ENCODE assay signal across 9 cellular contexts in the genomic region with DNA sequence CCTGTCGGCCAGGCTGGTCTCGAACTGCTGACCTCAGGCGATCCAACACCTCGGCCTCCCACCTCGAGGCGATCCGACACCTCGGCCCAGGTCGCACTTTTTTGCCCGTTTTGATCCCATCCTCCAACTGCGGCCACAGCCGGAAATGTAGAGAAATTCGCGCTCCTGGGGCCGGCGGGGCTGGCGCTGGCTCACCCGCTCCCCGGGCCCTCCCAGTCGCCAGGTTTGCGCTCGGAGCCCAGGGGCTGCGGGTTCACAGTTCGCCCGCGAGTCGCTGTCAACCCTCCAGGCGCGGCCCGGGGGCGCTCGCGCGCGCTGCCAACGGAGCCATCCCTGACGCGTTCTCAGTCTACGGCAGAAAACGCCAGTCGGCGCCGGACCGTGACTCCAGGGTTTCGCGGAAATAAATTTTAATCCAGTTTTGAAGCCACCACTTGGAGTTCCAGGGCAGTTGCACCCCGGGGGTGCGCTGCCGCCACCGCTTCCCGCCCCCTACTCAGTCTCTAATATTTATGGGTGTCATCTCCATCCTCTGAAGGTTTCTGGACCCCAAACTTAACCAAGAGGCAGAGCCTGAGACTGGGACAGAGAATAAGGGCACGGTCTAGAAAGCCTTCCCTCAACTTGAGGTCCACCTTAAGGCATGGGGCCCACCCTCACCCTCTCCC. TPM values are rescaled to one million over a fixed set of nuclear protein-coding genes. Genes with fewer than 3 reads are reported as not detected.
A peak's percentile ranks its signal among the peaks of the same experiment; 100 is the strongest.
DNase-seq lines count a peak whose midpoint lies in the region; ATAC-seq and TF ChIP-seq lines count a peak whose summit lies in the region.
"Had no signal": no experiment of that assay in that cellular context is flagged by ENCODE, and none has a peak within 500 bp of the region (broad histone marks: within the 10 kb centered on the region; RNA-seq: fewer than 3 reads in every experiment).

No MANE protein-coding gene starts in this region.

- H3K9me3 ChIP-seq in esophagus squamous epithelium: no peaks in the 10 kb centered on the region
- H3K9me3 ChIP-seq in neuronal stem cell (replicated peaks in 1 of 2; ENCODE audit: control insufficient read depth in 2 of 2, insufficient read depth in 1 of 2, low read depth in 1 of 2, low read length in 2 of 2): no peaks in the 10 kb centered on the region
- H3K9me3 ChIP-seq in testis: no peaks in the 10 kb centered on the region

- no peak overlapping the region for H2BK12ac ChIP-seq in neuronal stem cell (ENCODE audit: low read length)

- no peak for ATAC-seq in GM18520 (IDR thresholded peaks at IDR 0.05; ENCODE audit: unreplicated experiment)
- no peak for ATAC-seq in GM21737 (IDR thresholded peaks at IDR 0.05; ENCODE audit: unreplicated experiment)

- no peak overlapping the region for H4K91ac ChIP-seq in neuronal stem cell (ENCODE audit: low read depth, low read length, poor library complexity)

- H3K4me1 Mint-ChIP-seq in activated T-cell treated with anti-CD3 and anti-CD28 coated beads, Interleukin-2, amount 50 U/mL, for 24 hours (ENCODE audit: low read depth): peaks cover 66% of the 10 kb centered on the region

- H3K79me1 ChIP-seq in neuronal stem cell (ENCODE audit: low read depth, low read length): no peaks in the 10 kb centered on the region

- H3K27ac Mint-ChIP-seq in activated T-cell treated with anti-CD3 and anti-CD28 coated beads, Interleukin-2, amount 50 U/mL, for 24 hours: peak overlapping the region; percentile 72

- no peak overlapping the region for H3K9ac ChIP-seq in neuronal stem cell (ENCODE audit: low read depth, low read length, poor library complexity)

- peak overlapping the region; percentile 76 for H2AFZ ChIP-seq in neuronal stem cell (ENCODE audit: low read length)

- H2AK5ac ChIP-seq in neuronal stem cell (ENCODE audit: low read depth, low read length): no peak overlapping the region

- peaks cover 0 to 48% (median 0%) of the 10 kb centered on the region in 4 donors for H3K27me3 ChIP-seq in esophagus squamous epithelium
- peaks cover 0 to 19% (median 13%) of the 10 kb centered on the region in 3 experiments for H3K27me3 ChIP-seq in neuronal stem cell (ENCODE audit: control insufficient read depth in 3 of 3, insufficient read depth in 3 of 3, low read depth in 1 of 3, low read length in 3 of 3)
- no peaks in the 10 kb centered on the region for H3K27me3 ChIP-seq in testis

- DNase-seq in NCI-H2171 treated with DMSO at 0.1 percent for 48 hours (lab: John Stamatoyannopoulos, UW): peak; percentile 62
- DNase-seq in activated T-cell treated with anti-CD3 and anti-CD28 coated beads, Interleukin-2, amount 50 U/mL, for 24 hours: peak; percentile 88
- no peak for DNase-seq in esophagus squamous epithelium (lab: John Stamatoyannopoulos, UW)
- peak; percentile 69 for DNase-seq in neuronal stem cell (ENCODE audit: low spot score)
- DNase-seq in testis: peak; percentile 76

- TF ChIP-seq CTCF in GM12873 (IDR thresholded peaks at IDR 0.05; ENCODE audit: insufficient read depth, low read depth, low read length, missing control alignments) (peak; percentile 69), esophagus squamous epithelium (IDR thresholded peaks at IDR 0.05) (peak; percentile 5 to 48 (median 39)), testis (IDR thresholded peaks at IDR 0.05) (peak in 1 of 3 experiments; percentile 40)

- H2BK120ac ChIP-seq in neuronal stem cell (ENCODE audit: low read depth, low read length): no peak overlapping the region

- no peak overlapping the region for H3K14ac ChIP-seq in neuronal stem cell (ENCODE audit: low read length)

- no peaks in the 10 kb centered on the region for H3K36me3 Mint-ChIP-seq in activated T-cell treated with anti-CD3 and anti-CD28 coated beads, Interleukin-2, amount 50 U/mL, for 24 hours (ENCODE audit: low read depth)

- peak in 1 of 4 donors; percentile 36 for TF ChIP-seq POLR2A in esophagus squamous epithelium (IDR thresholded peaks at IDR 0.05)
- no peak for TF ChIP-seq POLR2A in testis (IDR thresholded peaks at IDR 0.05)

- peak overlapping the region; percentile 40 for H3K4me2 ChIP-seq in neuronal stem cell (ENCODE audit: insufficient read depth, low read length, poor library complexity, severe bottlenecking)

- H3K27ac ChIP-seq in esophagus squamous epithelium: peak overlapping the region; percentile 70 to 94 (median 80)
- no peak overlapping the region for H3K27ac ChIP-seq in neuronal stem cell (replicated peaks; ENCODE audit: low read length)
- no peak overlapping the region for H3K27ac ChIP-seq in testis

- H2BK5ac ChIP-seq in neuronal stem cell (ENCODE audit: low read length): no peak overlapping the region

- intact Hi-C loops in esophagus squamous epithelium (cut with DNase I): no loop called here
- intact Hi-C loops in testis (cut with DNase I; ENCODE audit: low total_unique reads): no loop called here

- no peak overlapping the region for H3K4ac ChIP-seq in neuronal stem cell (ENCODE audit: low read length)

- peak overlapping the region; percentile 31 for H3K23ac ChIP-seq in neuronal stem cell (ENCODE audit: low read depth, low read length, poor library complexity)

- H3K4me3 ChIP-seq in esophagus squamous epithelium: peak overlapping the region; percentile 0 to 56 (median 31)
- peak overlapping the region in 1 of 2 donors; percentile 51 for H3K4me3 ChIP-seq in neuronal stem cell (ENCODE audit: low read length in 2 of 2)
- H3K4me3 ChIP-seq in testis: no peak overlapping the region

- H3K4me1 ChIP-seq in esophagus squamous epithelium: peaks cover 25 to 96% (median 58%) of the 10 kb centered on the region in 3 donors
- H3K4me1 ChIP-seq in neuronal stem cell (ENCODE audit: control insufficient read depth in 2 of 2, insufficient read depth in 1 of 2, low read depth in 1 of 2, low read length in 2 of 2): no peaks in the 10 kb centered on the region
- peaks cover 11% of the 10 kb centered on the region for H3K4me1 ChIP-seq in testis

- peak overlapping the region; percentile 45 for H3K4me3 Mint-ChIP-seq in activated T-cell treated with anti-CD3 and anti-CD28 coated beads, Interleukin-2, amount 50 U/mL, for 24 hours

- H3K27me3 Mint-ChIP-seq in activated T-cell treated with anti-CD3 and anti-CD28 coated beads, Interleukin-2, amount 50 U/mL, for 24 hours: no peaks in the 10 kb centered on the region

- H3K18ac ChIP-seq in neuronal stem cell (ENCODE audit: low read length): peak overlapping the region; percentile 48

- H3K36me3 ChIP-seq in esophagus squamous epithelium (no peaks in the 10 kb centered on the region), neuronal stem cell (replicated peaks in 1 of 2; ENCODE audit: control insufficient read depth in 2 of 2, insufficient read depth in 2 of 2, low read length in 2 of 2) (no peaks in the 10 kb centered on the region), testis (ENCODE audit: low read depth, missing control alignments) (no peaks in the 10 kb centered on the region)

- peak overlapping the region; percentile 17 for H4K8ac ChIP-seq in neuronal stem cell (ENCODE audit: low read depth, low read length)

- WGBS in esophagus squamous epithelium, 2 donors: 2 to 12% methylated on average over 9 to 31 of the region's 52 CpGs
- WGBS in neuronal stem cell (ENCODE audit: extremely low coverage in 2 of 2, insufficient read length in 2 of 2, insufficient replicate concordance in 1 of 2), 2 donors: no CpG with 5 or more reads among the region's 52 CpGs
- WGBS in testis, 2 donors: 4 to 8% methylated on average over 30 to 52 of the region's 52 CpGs

- H2BK15ac ChIP-seq in neuronal stem cell (ENCODE audit: low read length): no peak overlapping the region

- no peaks in the 10 kb centered on the region for H3K9me3 Mint-ChIP-seq in activated T-cell treated with anti-CD3 and anti-CD28 coated beads, Interleukin-2, amount 50 U/mL, for 24 hours

RNA-seq across cellular contexts. Expression of a gene that starts 1.5 kb away (rescaled TPM):
- under 1 TPM; 0.26 to 0.53 (median 0.40) TPM for total RNA-seq in esophagus squamous epithelium
- polyA plus RNA-seq in neuronal stem cell (2013, experiment 1 of 2): 0.01 TPM
- 0.01 TPM for polyA plus RNA-seq in neuronal stem cell (2013, experiment 2 of 2)
- total RNA-seq in testis: under 1 TPM; 0.24 to 0.93 TPM
- 0.51 TPM for polyA plus RNA-seq in testis (ENCODE audit: insufficient read depth, low read depth, low replicate concordance)
- total RNA-seq: glomerular endothelial cell had no signal

RNA-seq across cellular contexts. Expression of a gene that starts 14.4 kb away (rescaled TPM):
- 100 to 1,000 TPM in 2 of 4 donors, 10 to 100 TPM in 2; 86.0 to 281 (median 137) TPM for total RNA-seq in esophagus squamous epithelium
- 3.0 TPM for polyA plus RNA-seq in neuronal stem cell (2013, experiment 1 of 2)
- polyA plus RNA-seq in neuronal stem cell (2013, experiment 2 of 2): 2.9 TPM
- total RNA-seq in testis: 10 to 100 TPM; 12.5 to 15.4 TPM
- 25.9 TPM for polyA plus RNA-seq in testis (ENCODE audit: insufficient read depth, low read depth, low replicate concordance)

RNA-seq across cellular contexts. Expression of a gene that starts 18.5 kb away (rescaled TPM):
- total RNA-seq in esophagus squamous epithelium (1 to 10 TPM in 1 of 4 donors, not detected in 3; 1.8 TPM), testis (10 to 100 TPM; 40.4 to 71.9 TPM)
- 1.7 TPM for polyA plus RNA-seq in neuronal stem cell (2013, experiment 1 of 2)
- 1.6 TPM for polyA plus RNA-seq in neuronal stem cell (2013, experiment 2 of 2)
- 183 TPM for polyA plus RNA-seq in testis (ENCODE audit: insufficient read depth, low read depth, low replicate concordance)

RNA-seq across cellular contexts. Expression of a gene that starts 18.8 kb away (rescaled TPM):
- total RNA-seq in esophagus squamous epithelium (10 to 100 TPM in 1 of 4 donors, 1 to 10 TPM in 3; 5.1 to 14.9 (median 6.7) TPM), testis (1 to 10 TPM; 4.1 to 4.8 TPM)
- polyA plus RNA-seq in neuronal stem cell (2013, experiment 1 of 2): 0.50 TPM
- 0.90 TPM for polyA plus RNA-seq in neuronal stem cell (2013, experiment 2 of 2)
- polyA plus RNA-seq in testis (ENCODE audit: insufficient read depth, low read depth, low replicate concordance): 1.8 TPM

RNA-seq across cellular contexts. Expression of a gene that starts 34.0 kb away (rescaled TPM):
- total RNA-seq in esophagus squamous epithelium: 10 to 100 TPM in 1 of 4 donors, 1 to 10 TPM in 3; 3.5 to 17.6 (median 8.2) TPM
- 25.7 TPM for polyA plus RNA-seq in neuronal stem cell (2013, experiment 1 of 2)
- polyA plus RNA-seq in neuronal stem cell (2013, experiment 2 of 2): 25.4 TPM
- 100 to 1,000 TPM; 103 to 123 TPM for total RNA-seq in testis
- 224 TPM for polyA plus RNA-seq in testis (ENCODE audit: insufficient read depth, low read depth, low replicate concordance)

Comparison
In these comparisons a context has a peak if more than half of its experiments do, and no peak if none do; other contexts are left out.
1. H3K27ac ChIP-seq: peak in esophagus squamous epithelium (4 of 4); none in neuronal stem cell (single experiment) and testis (0 of 2).
2. H3K4me3 ChIP-seq: peak in esophagus squamous epithelium (4 of 4); none in testis (0 of 2).
3. RNA of a gene that starts 14.4 kb away (total RNA-seq): 86.0 to 281 TPM in esophagus squamous epithelium; 12.5 to 15.4 TPM in testis; every median in the first group is over 4 times any median in the second.
4. RNA of a gene that starts 18.5 kb away (total RNA-seq): 40.4 to 71.9 TPM in testis; 1.8 TPM in esophagus squamous epithelium; every median in the first group is over 10 times any median in the second.